In genomic region chr1:53195913-53196484, GRCh38 we compare ENCODE assay signal across 8 cellular contexts. TPM values are rescaled to one million over a fixed set of nuclear protein-coding genes. Genes with fewer than 3 reads are reported as not detected.
DNase-seq lines count a peak whose midpoint lies in the region; TF ChIP-seq lines count a peak whose summit lies in the region.

No MANE protein-coding gene starts in this region.

- H3K4me1 ChIP-seq in HEK293 (ENCODE audit: control insufficient read depth, insufficient read depth, low read length) = peaks cover 4% of the 10 kb centered on the region; the same call in 1 of the 2 replicates

- H3K27ac Mint-ChIP-seq in T-helper 2 cell treated with Interferon-gamma antibody and Interleukin-4, amounts not matched to agents 5 μg/mL and 100 μg/mL, for 36 hours = peak overlapping the region; percentile 93
- H3K27ac Mint-ChIP-seq in glutamatergic neuron (ENCODE audit: unreplicated experiment) = peak overlapping the region; percentile 48

- DNase-seq in T-helper 2 cell treated with Interferon-gamma antibody and Interleukin-4, amounts not matched to agents 5 μg/mL and 100 μg/mL, for 36 hours (ENCODE audit: low spot score) = no peak
- no peak for DNase-seq in glutamatergic neuron
- no peak for DNase-seq in skeletal muscle cell (ENCODE audit: low read depth)
- no peak for DNase-seq in superior temporal gyrus (ENCODE audit: extremely low spot score)
- no peak for DNase-seq in NCI-H446 treated with DMSO at 0.1 percent for 48 hours (lab: John Stamatoyannopoulos, UW)
- no peak for DNase-seq in NCI-H2196 (lab: John Stamatoyannopoulos, UW; ENCODE audit: unreplicated experiment)

- POLR2A ChIA-PET in HEK293 (lab: Yijun Ruan, JAX) = interaction anchor here (1.5 kb wide), 1 partner anchor 275 kb away, joined by 5 read pairs; the partner anchor contains the start of gene ECHDC2

- H3K4me3 Mint-ChIP-seq in T-helper 2 cell treated with Interferon-gamma antibody and Interleukin-4, amounts not matched to agents 5 μg/mL and 100 μg/mL, for 36 hours = peak overlapping the region; percentile 89
- H3K4me3 Mint-ChIP-seq in glutamatergic neuron (ENCODE audit: unreplicated experiment) = peak overlapping the region; percentile 87

- CTCF ChIA-PET in HEK293 (lab: Yijun Ruan, JAX) = interaction anchor here (0.6 to 2.4 kb wide), 9 partner anchors 9 to 291 kb away, joined by 3 to 19 read pairs (median 4); no protein-coding TSS in a partner anchor

- H3K27me3 Mint-ChIP-seq in T-helper 2 cell treated with Interferon-gamma antibody and Interleukin-4, amounts not matched to agents 5 μg/mL and 100 μg/mL, for 36 hours (ENCODE audit: low read depth) = no peaks in the 10 kb centered on the region
- peaks cover 6% of the 10 kb centered on the region for H3K27me3 Mint-ChIP-seq in glutamatergic neuron (ENCODE audit: unreplicated experiment)

- H3K36me3 Mint-ChIP-seq in T-helper 2 cell treated with Interferon-gamma antibody and Interleukin-4, amounts not matched to agents 5 μg/mL and 100 μg/mL, for 36 hours (ENCODE audit: low read depth) = peaks cover 19% of the 10 kb centered on the region
- no peaks in the 10 kb centered on the region for H3K36me3 Mint-ChIP-seq in glutamatergic neuron (ENCODE audit: unreplicated experiment)

- TF ChIP-seq CTCF in HEK293 (tag by site-specific recombination; IDR thresholded peaks at IDR 0.05) (no peak), glutamatergic neuron (IDR thresholded peaks at IDR 0.05; ENCODE audit: partially characterized antibody, unreplicated experiment) (no peak)

- H3K36me3 ChIP-seq in HEK293 (ENCODE audit: control insufficient read depth in 2 of 2, insufficient read depth in 1 of 2, low read length in 2 of 2) = peaks cover 0 to 13% of the 10 kb centered on the region in 2 experiments; a peak in 1 of 3 replicates

- H3K4me3 ChIP-seq in GM08714 (ENCODE audit: low read length) (peak overlapping the region; percentile 96; the same call in 1 of the 2 replicates), HEK293 (ENCODE audit: low read depth, low read length) (peak overlapping the region; percentile 83), skeletal muscle cell (ENCODE audit: low read depth, low read length) (peak overlapping the region; percentile 84)

- H3K9me3 Mint-ChIP-seq in T-helper 2 cell treated with Interferon-gamma antibody and Interleukin-4, amounts not matched to agents 5 μg/mL and 100 μg/mL, for 36 hours = no peaks in the 10 kb centered on the region
- peaks cover 8% of the 10 kb centered on the region for H3K9me3 Mint-ChIP-seq in glutamatergic neuron (ENCODE audit: unreplicated experiment)

- H3K27ac ChIP-seq in HEK293 (ENCODE audit: extremely low read depth, low read depth, low read length) = peak overlapping the region; percentile 74; the same call in 1 of the 2 replicates

- no peaks in the 10 kb centered on the region for H3K9me3 ChIP-seq in HEK293 (ENCODE audit: control insufficient read depth, insufficient read depth, low read depth, low read length)

- H3K4me1 Mint-ChIP-seq in T-helper 2 cell treated with Interferon-gamma antibody and Interleukin-4, amounts not matched to agents 5 μg/mL and 100 μg/mL, for 36 hours (ENCODE audit: low read depth) = peaks cover 23% of the 10 kb centered on the region
- peaks cover 14% of the 10 kb centered on the region for H3K4me1 Mint-ChIP-seq in glutamatergic neuron (ENCODE audit: low read depth, unreplicated experiment)

TF ChIP-seq in HEK293, 187 proteins besides CTCF, POLR2A, EP300 and RAD21:
- TF ChIP-seq TRIM28 (IDR thresholded peaks at IDR 0.05; ENCODE audit: borderline replicate concordance, low read length) (0 out of 2 replicates have a peak, but pooled peaks have one; percentile 7), ZSCAN30 (tag by site-specific recombination; IDR thresholded peaks at IDR 0.05) (no peak), ZNF366 (tag by site-specific recombination; conservative IDR thresholded peaks at IDR 0.05) (no peak), ZNF362 (tag by site-specific recombination; IDR thresholded peaks at IDR 0.05) (peak; percentile 56; the same call in 1 of the 2 replicates), PRDM1 (tag by site-specific recombination; IDR thresholded peaks at IDR 0.05) (no peak)

RNA-seq across cellular contexts. Expression of gene CPT2, which starts 0.6 kb away (rescaled TPM):
- 21.7 TPM for total RNA-seq in glutamatergic neuron (ENCODE audit: unreplicated experiment)

RNA-seq across cellular contexts. Expression of gene CZIB, which starts 24.4 kb away (rescaled TPM):
- 48.5 TPM for total RNA-seq in glutamatergic neuron (ENCODE audit: unreplicated experiment)

RNA-seq across cellular contexts. Expression of gene MAGOH, which starts 42.3 kb away (rescaled TPM):
- 27.3 TPM for total RNA-seq in glutamatergic neuron (ENCODE audit: unreplicated experiment)

RNA-seq across cellular contexts. Expression of gene SLC1A7, which starts 53.6 kb away (rescaled TPM):
- not detected for total RNA-seq in glutamatergic neuron (ENCODE audit: unreplicated experiment)
